ENCODE assay signal across 8 cellular contexts in genomic region chr3:32685604-32686185, GRCh38. TPM values are rescaled to one million over a fixed set of nuclear protein-coding genes. Genes with fewer than 3 reads are reported as not detected.
A peak's percentile ranks its signal among the peaks of the same experiment; 100 is the strongest.
DNase-seq lines count a peak whose midpoint lies in the region; ATAC-seq, FAIRE-seq and TF ChIP-seq lines count a peak whose summit lies in the region.

No MANE protein-coding gene starts in this region.

- no peak overlapping the region for H2BK15ac ChIP-seq in mesendoderm (replicated peaks; ENCODE audit: low read depth)

- H3K79me1 ChIP-seq in mesendoderm (ENCODE audit: low read length): peaks cover 12% of the 10 kb centered on the region

- TF ChIP-seq CTCF in A673 (conservative IDR thresholded peaks at IDR 0.05; ENCODE audit: low read depth, low read length): no peak
- no peak for TF ChIP-seq CTCF in bronchial epithelial cell (IDR thresholded peaks at IDR 0.05; ENCODE audit: insufficient read depth, low read length, severe bottlenecking)

- H2BK120ac ChIP-seq in mesendoderm (ENCODE audit: low read depth, low read length): no peak overlapping the region

- H3K27ac ChIP-seq in A673 (ENCODE audit: low read depth, low read length, poor library complexity, severe bottlenecking) (peak overlapping the region; percentile 55), mesendoderm (ENCODE audit: low read depth, low read length) (peak overlapping the region; percentile 98)

- H3K18ac ChIP-seq in mesendoderm (ENCODE audit: low read length): peak overlapping the region; percentile 94

- peak; percentile 43 for DNase-seq in A673 (ENCODE audit: low spot score)
- DNase-seq in LHCN-M2 (ENCODE audit: low read depth): peak; percentile 23
- DNase-seq in bronchial epithelial cell (ENCODE audit: low read depth): peak; percentile 18
- no peak for DNase-seq in mesendoderm
- no peak for DNase-seq in occipital lobe (lab: John Stamatoyannopoulos, UW)

- CTCF ChIA-PET in A673 (lab: Charles Lee): interaction anchor here (0.5 kb wide), 1 partner anchor 242 kb away, joined by 3 read pairs; no protein-coding TSS in a partner anchor

- peak overlapping the region; percentile 93 for H3K9ac ChIP-seq in mesendoderm (ENCODE audit: low read length)

- whole genome bisulfite sequencing in mesendoderm (ENCODE audit: extremely low coverage, insufficient coverage, low lambda C conversion rate): no CpG with 5 or more reads among the region's 20 CpGs

- peaks cover 11% of the 10 kb centered on the region for H3K4me1 ChIP-seq in A673 (ENCODE audit: insufficient read depth, low read length, poor library complexity, severe bottlenecking)
- H3K4me1 ChIP-seq in mesendoderm (ENCODE audit: control insufficient read depth, low read depth, low read length): peaks cover 2% of the 10 kb centered on the region

- no peak overlapping the region for H2BK5ac ChIP-seq in mesendoderm (ENCODE audit: low read length)

- peak overlapping the region; percentile 35 for H2AK5ac ChIP-seq in mesendoderm (ENCODE audit: low read length)

- H3K27me3 ChIP-seq in A673 (replicated peaks; ENCODE audit: insufficient read depth, low read depth, low read length, poor library complexity) (no peaks in the 10 kb centered on the region), bronchial epithelial cell (ENCODE audit: control insufficient read depth, insufficient read depth, low read length) (no peaks in the 10 kb centered on the region), mesendoderm (ENCODE audit: insufficient read depth, low read length, poor library complexity) (no peaks in the 10 kb centered on the region)

- no peak overlapping the region for H3K23ac ChIP-seq in mesendoderm (ENCODE audit: low read length)

- ATAC-seq in GM18511 (IDR thresholded peaks at IDR 0.05; ENCODE audit: unreplicated experiment): peak; percentile 10
- ATAC-seq in GM21360 (IDR thresholded peaks at IDR 0.05; ENCODE audit: unreplicated experiment): no peak
- ATAC-seq in HG03565 (IDR thresholded peaks at IDR 0.05; ENCODE audit: unreplicated experiment): no peak

- H4K5ac ChIP-seq in mesendoderm (ENCODE audit: low read length): no peak overlapping the region

- peak overlapping the region; percentile 83 for H3K4me2 ChIP-seq in mesendoderm (ENCODE audit: low read length)

- peak overlapping the region; percentile 62 for H3K4me3 ChIP-seq in A673 (ENCODE audit: low read depth, low read length, poor library complexity, severe bottlenecking)
- peak overlapping the region; percentile 82 for H3K4me3 ChIP-seq in bronchial epithelial cell (ENCODE audit: low read depth, low read length)
- peak overlapping the region; percentile 81 for H3K4me3 ChIP-seq in mesendoderm (ENCODE audit: low read length)

- H3K9me3 ChIP-seq in A673 (ENCODE audit: low read depth, low read length, poor library complexity, severe bottlenecking): no peaks in the 10 kb centered on the region

- POLR2A ChIA-PET in A673 (lab: Charles Lee; ENCODE audit: low non-redundant PET): no interaction called here

- no peak for FAIRE-seq in bronchial epithelial cell (lab: Jason Lieb, UNC)

- H3K4ac ChIP-seq in mesendoderm (ENCODE audit: low read depth, low read length): peak overlapping the region; percentile 77

- H3K56ac ChIP-seq in mesendoderm (ENCODE audit: low read length): peak overlapping the region; percentile 97

- intact Hi-C loops in A673 (cut with micrococcal nuclease; ENCODE audit: unreplicated experiment): loop anchor here (2.0 kb wide), 1 partner anchor 17 kb away; no protein-coding TSS in a partner anchor

- H4K8ac ChIP-seq in mesendoderm (ENCODE audit: low read depth, low read length): peak overlapping the region; percentile 39

- peaks cover 24% of the 10 kb centered on the region for H3K79me2 ChIP-seq in mesendoderm (ENCODE audit: control insufficient read depth, insufficient read depth, low read length)

- H3K36me3 ChIP-seq in A673 (ENCODE audit: insufficient read depth, low read length, poor library complexity, severe bottlenecking) (peaks cover 5% of the 10 kb centered on the region), bronchial epithelial cell (ENCODE audit: control insufficient read depth, insufficient read depth, low read length) (no peaks in the 10 kb centered on the region), mesendoderm (ENCODE audit: control insufficient read depth, insufficient read depth, low read length) (no peaks in the 10 kb centered on the region)

- BruUV-seq in A673 (replicated peaks; lab: Mats Ljungman, UMichigan): TSS peak; percentile 57

RNA-seq across cellular contexts. Expression of gene CNOT10, which starts 0.7 kb away (rescaled TPM):
- 47.8 and 56.4 TPM in 2 replicates for total RNA-seq in A673 (2021)
- total RNA-seq in LHCN-M2 (2014; rRNA removed): 22.3 and 26.5 TPM in 2 replicates
- polyA plus RNA-seq in LHCN-M2 (2012): 9.2 TPM
- 20.4 and 22.4 TPM in 2 replicates for total RNA-seq in bronchial epithelial cell
- 27.1 TPM for polyA plus RNA-seq in mesendoderm (2013, experiment 1 of 2)
- 27.0 TPM for polyA plus RNA-seq in mesendoderm (2013, experiment 2 of 2)
- 53.5 TPM for total RNA-seq in occipital lobe

Comparison
In these comparisons a context has a peak if more than half of its experiments do, and no peak if none do; other contexts are left out.
1. DNase-seq: peak in A673 (single experiment), LHCN-M2 (single experiment) and bronchial epithelial cell (single experiment); none in mesendoderm (single experiment) and occipital lobe (single experiment).
2. Peak in every context shown above with its lines, with median percentiles within 50 percentile points of each other: H3K4me3 ChIP-seq.